In genomic region chr6:159727717-159728440, GRCh38 we compare ENCODE assay signal across 8 cellular contexts. TPM values are rescaled to one million over a fixed set of nuclear protein-coding genes. Genes with fewer than 3 reads are reported as not detected.
A peak's percentile ranks its signal among the peaks of the same experiment; 100 is the strongest.
DNase-seq lines count a peak whose midpoint lies in the region; ATAC-seq and TF ChIP-seq lines count a peak whose summit lies in the region.

No MANE protein-coding gene starts in this region.

- H3K27ac ChIP-seq in ectodermal cell (ENCODE audit: insufficient read depth, low read depth, low read length, poor library complexity, severe bottlenecking): peak overlapping the region; percentile 99
- H3K27ac ChIP-seq in upper lobe of right lung: peak overlapping the region; percentile 99

- H3K4me3 ChIP-seq in ectodermal cell (ENCODE audit: insufficient read depth, low read depth, low read length): peak overlapping the region; percentile 87
- H3K4me3 ChIP-seq in upper lobe of right lung: peak overlapping the region; percentile 95

- H3K4me1 ChIP-seq in ectodermal cell (ENCODE audit: control insufficient read depth, insufficient read depth, low read length) (peaks cover 4% of the 10 kb centered on the region), upper lobe of right lung (peaks cover 38% of the 10 kb centered on the region)

- H3K27me3 ChIP-seq in ectodermal cell (ENCODE audit: control insufficient read depth, insufficient read depth, low read length, poor library complexity, severe bottlenecking): no peaks in the 10 kb centered on the region
- H3K27me3 ChIP-seq in upper lobe of right lung: no peaks in the 10 kb centered on the region

- H3K36me3 ChIP-seq in ectodermal cell (ENCODE audit: control insufficient read depth, insufficient read depth, low read length) (no peaks in the 10 kb centered on the region), upper lobe of right lung (no peaks in the 10 kb centered on the region)

- ATAC-seq in GM19328 (IDR thresholded peaks at IDR 0.05; ENCODE audit: unreplicated experiment) (peak; percentile 35), HG03342 (IDR thresholded peaks at IDR 0.05; ENCODE audit: unreplicated experiment) (peak; percentile 30), upper lobe of right lung (peak; percentile 61)

- 0% methylated on average over 41 to 44 of the region's 44 CpGs for WGBS in ectodermal cell, 2 experiments

- intact Hi-C loops in upper lobe of right lung (cut with DNase I): no loop called here

- DNase-seq in DMS79 treated with DMSO at 0.1 percent for 48 hours (lab: John Stamatoyannopoulos, UW) (peak; percentile 42), SHP77 treated with DMSO at 0.1 percent for 48 hours (lab: John Stamatoyannopoulos, UW) (peak; percentile 3), midbrain (lab: John Stamatoyannopoulos, UW) (peak; percentile 74), upper lobe of right lung (no peak), DMS153 (lab: John Stamatoyannopoulos, UW) (no peak)

- no peak for TF ChIP-seq CTCF in upper lobe of right lung (IDR thresholded peaks at IDR 0.05)

- H3K9me3 ChIP-seq in ectodermal cell (ENCODE audit: control insufficient read depth, low read length): no peaks in the 10 kb centered on the region
- no peaks in the 10 kb centered on the region for H3K9me3 ChIP-seq in upper lobe of right lung

RNA-seq across cellular contexts. Expression of gene WTAP, which starts 0.6 kb away (rescaled TPM):
- polyA plus RNA-seq in ectodermal cell (2013, experiment 1 of 4): 152 TPM
- 160 TPM for polyA plus RNA-seq in ectodermal cell (2013, experiment 2 of 4)
- polyA plus RNA-seq in ectodermal cell (2013, experiment 3 of 4): 139 TPM
- polyA plus RNA-seq in ectodermal cell (2013, experiment 4 of 4): 153 TPM
- 77.4 TPM for total RNA-seq in upper lobe of right lung

RNA-seq across cellular contexts. Expression of gene ACAT2, which starts 34.0 kb away (rescaled TPM):
- polyA plus RNA-seq in ectodermal cell (2013, experiment 1 of 4): 106 TPM
- polyA plus RNA-seq in ectodermal cell (2013, experiment 2 of 4): 90.8 TPM
- polyA plus RNA-seq in ectodermal cell (2013, experiment 3 of 4): 55.1 TPM
- polyA plus RNA-seq in ectodermal cell (2013, experiment 4 of 4): 44.3 TPM
- 52.6 TPM for total RNA-seq in upper lobe of right lung

RNA-seq across cellular contexts. Expression of gene SOD2, which starts 34.8 kb away (rescaled TPM):
- 94.2 TPM for polyA plus RNA-seq in ectodermal cell (2013, experiment 1 of 4)
- polyA plus RNA-seq in ectodermal cell (2013, experiment 2 of 4): 89.5 TPM
- 70.8 TPM for polyA plus RNA-seq in ectodermal cell (2013, experiment 3 of 4)
- 70.0 TPM for polyA plus RNA-seq in ectodermal cell (2013, experiment 4 of 4)
- total RNA-seq in upper lobe of right lung: 374 TPM

Comparison
In these comparisons a context has a peak if more than half of its experiments do, and no peak if none do; other contexts are left out.
1. DNase-seq: peak in DMS79 treated with DMSO at 0.1 percent for 48 hours (single experiment), SHP77 treated with DMSO at 0.1 percent for 48 hours (single experiment) and midbrain (single experiment); none in upper lobe of right lung (single experiment) and DMS153 (single experiment).
2. Peak in every context shown above with its lines, with median percentiles within 50 percentile points of each other: ATAC-seq.